Comparison of ENCODE assay signal across 18 cellular contexts in the genomic region with DNA sequence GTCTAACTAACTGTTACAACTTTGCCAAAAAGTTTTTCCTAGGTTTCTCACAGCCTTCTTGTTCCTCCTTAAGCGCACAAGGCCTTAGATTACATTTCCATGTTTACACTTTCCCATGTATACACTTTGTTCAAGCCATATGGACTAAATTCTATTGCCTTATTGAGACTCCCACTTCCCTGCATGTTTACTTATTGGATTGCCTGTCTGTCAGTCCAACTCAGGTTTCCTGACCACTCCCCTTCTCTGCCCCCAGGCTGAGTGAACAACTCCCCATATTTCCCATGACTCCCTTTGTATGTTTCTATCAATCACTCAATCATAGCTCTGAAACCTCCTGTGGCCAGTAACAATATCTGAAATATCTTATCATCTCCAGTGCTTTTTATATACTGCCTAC. TPM values are rescaled to one million over a fixed set of nuclear protein-coding genes. Genes with fewer than 3 reads are reported as not detected.
DNase-seq lines count a peak whose midpoint lies in the region; ATAC-seq and TF ChIP-seq lines count a peak whose summit lies in the region.
"Had no signal": no experiment of that assay in that cellular context is flagged by ENCODE, and none has a peak within 500 bp of the region (broad histone marks: within the 10 kb centered on the region; RNA-seq: fewer than 3 reads in every experiment).

No MANE protein-coding gene starts in this region.

- H3K9me3 ChIP-seq in upper lobe of left lung = no peaks in the 10 kb centered on the region

- no peak for TF ChIP-seq POLR2A in upper lobe of left lung (IDR thresholded peaks at IDR 0.05)

- H3K4me1 ChIP-seq in upper lobe of left lung = no peaks in the 10 kb centered on the region

- ATAC-seq in HG03565 (IDR thresholded peaks at IDR 0.05; ENCODE audit: unreplicated experiment) = no peak
- ATAC-seq in upper lobe of left lung (ENCODE audit: low FRiP score in 2 of 2) = no peak

- H3K36me3 ChIP-seq in upper lobe of left lung = peaks cover 0 to 11% (median 4%) of the 10 kb centered on the region in 4 donors

- CTCF ChIA-PET in RWPE1 (lab: Yijun Ruan, JAX) = interaction anchor here (0.6 kb wide), 1 partner anchor 785 kb away, joined by 3 read pairs; no protein-coding TSS in a partner anchor

- no peaks in the 10 kb centered on the region for H3K27me3 ChIP-seq in upper lobe of left lung

- no peak for TF ChIP-seq CTCF in RWPE1 (conservative IDR thresholded peaks at IDR 0.05; ENCODE audit: low read depth)
- TF ChIP-seq CTCF in upper lobe of left lung (IDR thresholded peaks at IDR 0.05) = no peak

- POLR2A ChIA-PET in RWPE1 (lab: Yijun Ruan, JAX; ENCODE audit: low non-redundant PET) = no interaction called here

- peak; percentile 26 for DNase-seq in DMS 273 (lab: John Stamatoyannopoulos, UW; ENCODE audit: unreplicated experiment)
- DNase-seq in DMS 273 treated with DMSO at 0.1 percent for 48 hours (lab: John Stamatoyannopoulos, UW) = no peak
- DNase-seq in H4 (ENCODE audit: low spot score) = peak; percentile 10
- DNase-seq in RWPE1 (ENCODE audit: low spot score) = peak; percentile 2
- DNase-seq in left kidney (ENCODE audit: low read depth, low spot score) = peak; percentile 37
- no peak for DNase-seq in posterior vena cava (ENCODE audit: low spot score)
- no peak for DNase-seq in upper lobe of left lung
- DNase-seq: CD8-positive, alpha-beta memory T cell; MV-4-11; NCI-H1417 treated with DMSO at 0.1 percent for 48 hours; NCI-H2081; NCI-H446; NK-92 treated with Interleukin-12 subunit alpha and Interleukin-12 subunit beta, amount 100 ng/mL, for 24 hours; OCI-M1; T-helper 1 cell had no signal

- no peak overlapping the region for H3K4me3 ChIP-seq in upper lobe of left lung
- H3K4me3 ChIP-seq: SK-N-MC had no signal

- intact Hi-C loops in posterior vena cava (cut with DNase I) = no loop called here

- WGBS in upper lobe of left lung, 2 donors = 82 to 91% methylated on average over 1 of the region's 1 CpG

- no peak overlapping the region for H3K27ac ChIP-seq in RWPE1
- no peak overlapping the region for H3K27ac ChIP-seq in upper lobe of left lung
- H3K27ac ChIP-seq: 22Rv1, SK-N-MC had no signal

- no peak for TF ChIP-seq EP300 in upper lobe of left lung (IDR thresholded peaks at IDR 0.05)

RNA-seq across cellular contexts. Expression of a gene that starts 43.0 kb away (rescaled TPM):
- 15.4 and 38.4 TPM in 2 replicates for total RNA-seq in H4 (2014; rRNA removed; shearing (Covaris generic))
- total RNA-seq in posterior vena cava (10 to 100 TPM; 18.3 to 21.5 TPM), upper lobe of left lung (10 to 100 TPM in 5 of 6 donors, 1 to 10 TPM in 1; 6.2 to 37.6 (median 20.1) TPM)

RNA-seq across cellular contexts. Expression of a gene that starts 43.2 kb away (rescaled TPM):
- total RNA-seq in H4 (2014; rRNA removed; shearing (Covaris generic)) = 77.7 and 87.3 TPM in 2 replicates
- 1 to 10 TPM; 4.9 to 6.1 TPM for total RNA-seq in posterior vena cava
- 10 to 100 TPM in 2 of 6 donors, 1 to 10 TPM in 4; 4.2 to 14.6 (median 8.6) TPM for total RNA-seq in upper lobe of left lung

Comparison
In these comparisons a context has a peak if more than half of its experiments do, and no peak if none do; other contexts are left out.
1. DNase-seq: peak in DMS 273 (single experiment), H4 (single experiment), RWPE1 (single experiment) and left kidney (single experiment); none in DMS 273 treated with DMSO at 0.1 percent for 48 hours (single experiment), posterior vena cava (single experiment) and upper lobe of left lung (0 of 2).